Comparison of ENCODE assay signal across 8 cellular contexts in the genomic region with DNA sequence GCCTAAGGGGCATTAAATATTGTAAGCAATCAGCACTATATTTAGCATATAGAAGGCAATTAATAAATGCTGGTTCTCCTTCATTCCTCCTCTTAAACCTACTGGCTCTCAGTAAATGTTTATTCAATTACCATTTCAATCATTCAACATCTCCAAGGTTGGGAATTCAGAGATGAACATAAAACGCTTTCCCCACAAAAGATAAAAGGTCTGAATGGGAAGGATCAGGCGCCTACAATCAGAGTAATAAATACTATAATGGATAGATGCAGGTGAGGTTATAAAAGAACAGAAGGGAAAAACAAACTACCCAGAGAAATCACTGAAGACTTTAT. TPM values are rescaled to one million over a fixed set of nuclear protein-coding genes. Genes with fewer than 3 reads are reported as not detected.
DNase-seq lines count a peak whose midpoint lies in the region; ATAC-seq and TF ChIP-seq lines count a peak whose summit lies in the region.

No MANE protein-coding gene starts in this region.

- no peaks in the 10 kb centered on the region for H3K9me2 ChIP-seq in PC-3 (replicated peaks; ENCODE audit: low read length)

- BruUV-seq in PC-3 (replicated peaks; lab: Mats Ljungman, UMichigan), result TSS peak; percentile 78

- no peak for TF ChIP-seq POLR2A in ovary (IDR thresholded peaks at IDR 0.05)

- POLR2A ChIA-PET in CD4-positive, alpha-beta T cell (lab: Charles Lee), result interaction anchor here (0.7 to 3.3 kb wide), 11 partner anchors 8 to 692 kb away, joined by 3 to 63 read pairs (median 5); partner anchors contain the start of genes BTF3L4, CC2D1B, EPS15 and TXNDC12
- POLR2A ChIA-PET in PC-3 (lab: Charles Lee; ENCODE audit: unreplicated experiment), result interaction anchor here (0.7 kb wide), 1 partner anchor 21 kb away, joined by 6 read pairs; no protein-coding TSS in a partner anchor

- H3K27ac Mint-ChIP-seq in CD4-positive, alpha-beta T cell, result peak overlapping the region; percentile 97
- H3K27ac Mint-ChIP-seq in endothelial cell (ENCODE audit: unreplicated experiment), result peak overlapping the region; percentile 97

- peak overlapping the region; percentile 95 for H2AFZ ChIP-seq in PC-3 (ENCODE audit: low read length)

- H3K9me3 Mint-ChIP-seq in CD4-positive, alpha-beta T cell, result no peaks in the 10 kb centered on the region
- H3K9me3 Mint-ChIP-seq in endothelial cell (ENCODE audit: unreplicated experiment), result no peaks in the 10 kb centered on the region

- 93 to 96% (median 94%) methylated on average over 2 of the region's 2 CpGs for WGBS in ovary, 3 donors

- H3F3A ChIP-seq in PC-3 (ENCODE audit: low read length, unreplicated experiment), result no peaks in the 10 kb centered on the region

- peaks cover 35% of the 10 kb centered on the region for H3K79me2 ChIP-seq in PC-3 (ENCODE audit: low read length)

- TF ChIP-seq EP300 in ovary (IDR thresholded peaks at IDR 0.05), result no peak

- peak overlapping the region; percentile 91 for H3K4me3 Mint-ChIP-seq in CD4-positive, alpha-beta T cell
- H3K4me3 Mint-ChIP-seq in endothelial cell (ENCODE audit: unreplicated experiment), result peak overlapping the region; percentile 92

- H3K27ac ChIP-seq in CD4-positive, alpha-beta T cell (ENCODE audit: low read depth, low read length), result peak overlapping the region; percentile 81
- H3K27ac ChIP-seq in PC-3 (ENCODE audit: low read length) (no peak overlapping the region), ovary (peak overlapping the region in 1 of 2 donors; percentile 77)

- H3K27me3 ChIP-seq in CD4-positive, alpha-beta T cell (ENCODE audit: control insufficient read depth, insufficient read depth, low read length), result no peaks in the 10 kb centered on the region
- H3K27me3 ChIP-seq in PC-3 (ENCODE audit: low read length), result no peaks in the 10 kb centered on the region
- no peaks in the 10 kb centered on the region for H3K27me3 ChIP-seq in ovary

- no peaks in the 10 kb centered on the region for H3K27me3 Mint-ChIP-seq in CD4-positive, alpha-beta T cell
- peaks cover 9% of the 10 kb centered on the region for H3K27me3 Mint-ChIP-seq in endothelial cell (ENCODE audit: unreplicated experiment)

- H3K9me3 ChIP-seq in CD4-positive, alpha-beta T cell (ENCODE audit: control insufficient read depth, low read length), result no peaks in the 10 kb centered on the region
- H3K9me3 ChIP-seq in PC-3 (ENCODE audit: low read length) (no peaks in the 10 kb centered on the region), ovary (no peaks in the 10 kb centered on the region)

- H4K20me1 ChIP-seq in PC-3 (ENCODE audit: low read length), result peaks cover 15% of the 10 kb centered on the region

- TF ChIP-seq CTCF in CD4-positive, alpha-beta T cell (IDR thresholded peaks at IDR 0.05), result no peak
- TF ChIP-seq CTCF in PC-3 (conservative IDR thresholded peaks at IDR 0.05; ENCODE audit: low read depth, low read length) (no peak), endothelial cell (IDR thresholded peaks at IDR 0.05; ENCODE audit: unreplicated experiment) (no peak), ovary (IDR thresholded peaks at IDR 0.05) (no peak)

- no peak for DNase-seq in CD4-positive, alpha-beta T cell
- DNase-seq in PC-3 (no peak), endothelial cell (ENCODE audit: low spot score) (no peak), ovary (no peak), NCI-H1048 (lab: John Stamatoyannopoulos, UW) (no peak)

- H3K4me2 ChIP-seq in PC-3 (ENCODE audit: low read length), result peak overlapping the region; percentile 91

- intact Hi-C loops in CD4-positive, alpha-beta T cell (cut with DNase I, micrococcal nuclease), result loop anchor here in 1 of 2 experiments (10.0 kb wide), 1 partner anchor 1069 kb away; the partner anchor contains the start of gene FAF1
- intact Hi-C loops in PC-3 (cut with micrococcal nuclease), result no loop called here
- intact Hi-C loops in ovary (cut with DNase I), result no loop called here

- peaks cover 40% of the 10 kb centered on the region for H3K4me1 Mint-ChIP-seq in CD4-positive, alpha-beta T cell (ENCODE audit: low read depth)
- H3K4me1 Mint-ChIP-seq in endothelial cell (ENCODE audit: unreplicated experiment), result peaks cover 25% of the 10 kb centered on the region

- H3K36me3 Mint-ChIP-seq in CD4-positive, alpha-beta T cell (ENCODE audit: low read depth), result peaks cover 49% of the 10 kb centered on the region
- H3K36me3 Mint-ChIP-seq in endothelial cell (ENCODE audit: low read depth, unreplicated experiment), result no peaks in the 10 kb centered on the region

- ATAC-seq in CD4-positive, alpha-beta T cell (ENCODE audit: poor library complexity), result no peak
- ATAC-seq in PC-3, result no peak
- ATAC-seq in GM21447 (IDR thresholded peaks at IDR 0.05; ENCODE audit: unreplicated experiment), result no peak
- ATAC-seq in GM21515 (IDR thresholded peaks at IDR 0.05; ENCODE audit: unreplicated experiment), result no peak
- no peak for ATAC-seq in HG03565 (IDR thresholded peaks at IDR 0.05; ENCODE audit: unreplicated experiment)

- CTCF ChIA-PET in CD4-positive, alpha-beta T cell (lab: Charles Lee), result interaction anchor here (0.8 to 1.1 kb wide), 3 partner anchors 9 to 370 kb away, joined by 3 to 5 read pairs (median 3); partner anchors contain the start of genes BTF3L4, ORC1, PRPF38A and TXNDC12
- CTCF ChIA-PET in PC-3 (lab: Charles Lee), result no interaction called here

- H3K36me3 ChIP-seq in PC-3 (ENCODE audit: low read depth, low read length) (peaks cover 2% of the 10 kb centered on the region; the same call in 1 of the 2 replicates), ovary (no peaks in the 10 kb centered on the region)

- peak overlapping the region; percentile 97 for H3K4me3 ChIP-seq in PC-3 (ENCODE audit: low read length)
- H3K4me3 ChIP-seq in ovary, result peak overlapping the region; percentile 74

- H3K4me1 ChIP-seq in PC-3 (ENCODE audit: insufficient read depth, low read length), result peaks cover 15% of the 10 kb centered on the region
- peaks cover 10% of the 10 kb centered on the region for H3K4me1 ChIP-seq in ovary (ENCODE audit: insufficient read depth)

- peak overlapping the region; percentile 92 for H3K9ac ChIP-seq in PC-3 (ENCODE audit: low read length)

RNA-seq across cellular contexts. Expression of gene KTI12, which starts 0.4 kb away (rescaled TPM):
- 10 to 100 TPM; 23.4 to 24.0 TPM for total RNA-seq in CD4-positive, alpha-beta T cell
- total RNA-seq in PC-3 (2014; rRNA removed) (9.7 and 12.8 TPM in 2 replicates), endothelial cell (ENCODE audit: unreplicated experiment) (8.4 TPM), ovary (10 to 100 TPM in 5 of 7 donors, 1 to 10 TPM in 2; 7.1 to 14.1 (median 11.4) TPM)
- 10 to 100 TPM in 1 of 2 donors, 1 to 10 TPM in 1; 9.3 to 13.7 TPM for polyA plus RNA-seq in ovary

RNA-seq across cellular contexts. Expression of gene TXNDC12, which starts 21.0 kb away (rescaled TPM):
- total RNA-seq in CD4-positive, alpha-beta T cell, result 10 to 100 TPM; 14.3 to 15.4 TPM
- total RNA-seq in PC-3 (2014; rRNA removed) (28.6 and 36.8 TPM in 2 replicates), endothelial cell (ENCODE audit: unreplicated experiment) (49.9 TPM), ovary (10 to 100 TPM; 33.0 to 52.8 (median 41.0) TPM)
- 10 to 100 TPM; 27.3 to 29.4 TPM for polyA plus RNA-seq in ovary

RNA-seq across cellular contexts. Expression of gene BTF3L4, which starts 22.1 kb away (rescaled TPM):
- total RNA-seq in CD4-positive, alpha-beta T cell, result 10 to 100 TPM; 29.4 to 34.1 TPM
- total RNA-seq in PC-3 (2014; rRNA removed) (33.8 and 50.4 TPM in 2 replicates), endothelial cell (ENCODE audit: unreplicated experiment) (42.0 TPM), ovary (10 to 100 TPM; 37.8 to 68.1 (median 61.9) TPM)
- polyA plus RNA-seq in ovary, result 10 to 100 TPM; 51.9 to 73.9 TPM

RNA-seq across cellular contexts. Expression of gene RAB3B, which starts 43.5 kb away (rescaled TPM):
- not detected for total RNA-seq in CD4-positive, alpha-beta T cell
- total RNA-seq in PC-3 (2014; rRNA removed) (4.5 and 5.0 TPM in 2 replicates), endothelial cell (ENCODE audit: unreplicated experiment) (15.1 TPM), ovary (1 to 10 TPM; 1.1 to 8.2 (median 4.0) TPM)
- polyA plus RNA-seq in ovary, result 1 to 10 TPM; 1.1 to 1.9 TPM
